ENCODE assay signal across 1 cellular context in genomic region chr6:30344868-30345671, GRCh38.
TF ChIP-seq lines count a peak whose summit lies in the region.

Gene RPP21 (plus strand): TSS chr6:30345156. CDS start chr6:30345172, 16 bp downstream.

TF ChIP-seq in HepG2, 621 proteins besides CTCF, POLR2A, EP300 and RAD21 (continued from another document and continues in another):
- TF ChIP-seq IKZF5 (CRISPR knock-in tag; IDR thresholded peaks at IDR 0.05) (peak; percentile 95), ZNF691 (CRISPR knock-in tag; IDR thresholded peaks at IDR 0.05; ENCODE audit: borderline replicate concordance, low read depth) (peak; percentile 79; the same call in 1 of the 2 replicates), ZNF17 (CRISPR knock-in tag; IDR thresholded peaks at IDR 0.05) (no peak), PCBP2 (optimal IDR thresholded peaks at IDR 0.05; ENCODE audit: low read depth, low read length, poor library complexity, severe bottlenecking) (no peak), HNF4G (IDR thresholded peaks at IDR 0.05; ENCODE audit: borderline replicate concordance, low read depth, low read length) (no peak), HNF4G (CRISPR knock-in tag; IDR thresholded peaks at IDR 0.05; ENCODE audit: borderline replicate concordance, low read depth) (no peak), ZSCAN20 (CRISPR knock-in tag; IDR thresholded peaks at IDR 0.05; ENCODE audit: borderline replicate concordance) (no peak), TAF15 (IDR thresholded peaks at IDR 0.05; ENCODE audit: low read depth, low read length, poor library complexity, severe bottlenecking) (peak; percentile 65), JDP2 (CRISPR knock-in tag; IDR thresholded peaks at IDR 0.05; ENCODE audit: borderline replicate concordance) (no peak), HDAC6 (IDR thresholded peaks at IDR 0.05; ENCODE audit: low read depth, low read length) (no peak), ZBTB26 (CRISPR knock-in tag; IDR thresholded peaks at IDR 0.05; ENCODE audit: borderline replicate concordance) (peak; percentile 90), DZIP1 (CRISPR knock-in tag; IDR thresholded peaks at IDR 0.05) (peak; percentile 96), ATF4 (CRISPR knock-in tag; IDR thresholded peaks at IDR 0.05) (peak in 1 of 2 experiments; percentile 23; a peak in 1 of 4 replicates), GRHL1 (CRISPR knock-in tag; conservative IDR thresholded peaks at IDR 0.05) (no peak), ZSCAN25 (CRISPR knock-in tag; IDR thresholded peaks at IDR 0.05) (peak; percentile 74; the same call in 1 of the 2 replicates), ZNF225 (CRISPR knock-in tag; IDR thresholded peaks at IDR 0.05) (peak; percentile 95; the same call in 1 of the 2 replicates), ZNF598 (CRISPR knock-in tag; IDR thresholded peaks at IDR 0.05; ENCODE audit: borderline replicate concordance) (peak; percentile 86), SOX5 (CRISPR knock-in tag; IDR thresholded peaks at IDR 0.05; ENCODE audit: borderline replicate concordance) (peak; percentile 64; the same call in 1 of the 2 replicates), YEATS4 (CRISPR knock-in tag; IDR thresholded peaks at IDR 0.05; ENCODE audit: borderline replicate concordance) (peak; percentile 95; the same call in 1 of the 2 replicates), ZMAT5 (CRISPR knock-in tag; IDR thresholded peaks at IDR 0.05; ENCODE audit: borderline replicate concordance, low read depth) (no peak), POLR2AphosphoS2 (IDR thresholded peaks at IDR 0.05; ENCODE audit: low read depth, low read length) (no peak), ZNF18 (CRISPR knock-in tag; IDR thresholded peaks at IDR 0.05; ENCODE audit: insufficient replicate concordance) (peak; percentile 90), ZBTB20 (CRISPR knock-in tag; IDR thresholded peaks at IDR 0.05; ENCODE audit: borderline replicate concordance, low read depth) (peak; percentile 89; the same call in 1 of the 2 replicates), MAZ (IDR thresholded peaks at IDR 0.05; ENCODE audit: borderline replicate concordance, low read depth, low read length) (peak; percentile 99), MAZ (CRISPR knock-in tag; IDR thresholded peaks at IDR 0.05; ENCODE audit: low read depth) (peak; percentile 93), PHF5A (CRISPR knock-in tag; IDR thresholded peaks at IDR 0.05; ENCODE audit: low read depth, unreplicated experiment) (no peak), KMT2A (CRISPR knock-in tag; IDR thresholded peaks at IDR 0.05) (peak; percentile 87), FIP1L1 (IDR thresholded peaks at IDR 0.05; ENCODE audit: borderline replicate concordance, insufficient read depth, low read depth, low read length) (no peak), HOXA3 (CRISPR knock-in tag; IDR thresholded peaks at IDR 0.05) (peak; percentile 96), ZNF768 (CRISPR knock-in tag; IDR thresholded peaks at IDR 0.05) (peak; percentile 82; the same call in 1 of the 2 replicates), ZNF207 (IDR thresholded peaks at IDR 0.05; ENCODE audit: borderline replicate concordance) (no peak), PTBP1 (IDR thresholded peaks at IDR 0.05; ENCODE audit: low read depth, low read length, poor library complexity, severe bottlenecking) (peak; percentile 57), ARID5B (CRISPR knock-in tag; IDR thresholded peaks at IDR 0.05) (peak; percentile 75), ZMYM4 (CRISPR knock-in tag; IDR thresholded peaks at IDR 0.05) (peak; percentile 82), BRCA1 (CRISPR knock-in tag; IDR thresholded peaks at IDR 0.05) (peak; percentile 98; the same call in 1 of the 2 replicates), FLYWCH1 (CRISPR knock-in tag; IDR thresholded peaks at IDR 0.05) (no peak), TSC22D2 (CRISPR knock-in tag; IDR thresholded peaks at IDR 0.05; ENCODE audit: borderline replicate concordance) (peak; percentile 89; the same call in 1 of the 2 replicates), FOXC1 (CRISPR knock-in tag; IDR thresholded peaks at IDR 0.05; ENCODE audit: borderline replicate concordance) (peak; percentile 95), TCF12 (IDR thresholded peaks at IDR 0.05) (no peak), TCF12 (CRISPR knock-in tag; IDR thresholded peaks at IDR 0.05) (0 out of 2 replicates have a peak, but pooled peaks have one; percentile 28), NR3C1 (CRISPR knock-in tag; IDR thresholded peaks at IDR 0.05) (no peak), TP53 (CRISPR knock-in tag; conservative IDR thresholded peaks at IDR 0.05) (0 out of 2 replicates have a peak, but pooled peaks have one; percentile 70), ZMYM2 (CRISPR knock-in tag; IDR thresholded peaks at IDR 0.05) (no peak), CREBL2 (CRISPR knock-in tag; IDR thresholded peaks at IDR 0.05; ENCODE audit: borderline replicate concordance) (peak; percentile 19; the same call in 1 of the 2 replicates), ZNF430 (CRISPR knock-in tag; IDR thresholded peaks at IDR 0.05) (no peak), ZNF83 (CRISPR knock-in tag; IDR thresholded peaks at IDR 0.05; ENCODE audit: borderline replicate concordance) (peak; percentile 92; the same call in 1 of the 2 replicates), LBX2 (CRISPR knock-in tag; IDR thresholded peaks at IDR 0.05; ENCODE audit: borderline replicate concordance) (peak; percentile 90; the same call in 1 of the 2 replicates), NFE2L1 (CRISPR knock-in tag; IDR thresholded peaks at IDR 0.05; ENCODE audit: borderline replicate concordance) (peak; percentile 74; the same call in 1 of the 2 replicates), ZNF678 (CRISPR knock-in tag; IDR thresholded peaks at IDR 0.05) (no peak)
